In the genomic region with DNA sequence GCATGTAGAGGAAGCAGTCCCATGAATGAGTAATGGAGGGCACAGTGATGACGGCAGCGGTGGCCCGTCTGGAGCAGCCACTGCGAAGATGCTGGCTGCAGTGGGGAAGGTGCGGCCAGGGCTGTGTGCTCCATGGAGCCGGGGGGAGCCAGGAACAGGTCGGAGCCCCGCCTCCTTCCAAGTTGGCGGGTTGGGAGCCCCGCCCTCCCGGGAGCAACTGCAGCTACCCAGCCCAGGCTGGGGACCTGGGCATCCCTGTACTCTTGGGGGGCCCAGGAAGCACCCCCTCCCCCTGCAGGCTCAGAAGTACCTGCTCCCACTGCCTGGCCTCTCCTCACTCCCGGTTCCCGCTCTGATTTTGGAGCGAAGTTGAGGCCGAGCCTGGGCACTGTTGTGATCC, we compare ENCODE assay signal across 8 cellular contexts.
"Had no signal": no experiment of that assay in that cellular context is flagged by ENCODE, and none has a peak within 500 bp of the region (broad histone marks: within the 10 kb centered on the region; RNA-seq: fewer than 3 reads in every experiment).

No MANE protein-coding gene starts in this region.

- H3K4me1 ChIP-seq: HAP-1 had no signal

- H3K4me3 ChIP-seq: GM23248, HAP-1 had no signal

- H3K36me3 ChIP-seq: HAP-1 had no signal

- H3K27ac ChIP-seq: GM23248, HL-60 had no signal

- H3K9me3 ChIP-seq: HAP-1 had no signal

- H3K27ac Mint-ChIP-seq: HFFc6, IgD-negative memory B cell had no signal

- ATAC-seq: HCT116, HepG2 had no signal

- H2AFZ ChIP-seq: GM23248 had no signal

- H3K4me1 Mint-ChIP-seq: IgD-negative memory B cell had no signal

- H3K4me3 Mint-ChIP-seq: HFFc6, IgD-negative memory B cell had no signal

- H3K9ac ChIP-seq: GM23248 had no signal

- DNase-seq: GM23248, HFFc6, KBM-7 had no signal
